23 cellular contexts compared by ENCODE assay signal in the genomic region with DNA sequence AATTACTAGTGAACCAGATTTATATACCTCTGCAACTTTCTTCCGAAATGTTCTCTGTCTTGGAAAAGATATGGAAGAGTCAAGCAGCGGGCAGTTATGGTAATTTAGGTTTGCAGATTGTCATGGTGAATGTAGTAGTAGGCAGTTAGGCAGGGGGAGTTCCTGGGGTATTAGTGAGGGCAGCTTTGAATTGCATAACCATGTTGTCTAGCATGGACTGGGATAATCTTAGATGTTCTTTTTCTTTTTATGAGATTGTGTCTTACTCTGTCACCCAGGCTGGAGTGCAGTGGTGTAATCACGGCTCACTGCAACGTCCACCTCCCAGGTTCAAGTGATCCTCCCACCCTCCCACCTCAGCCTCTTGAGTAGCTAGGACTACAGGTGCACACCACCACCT. TPM values are rescaled to one million over a fixed set of nuclear protein-coding genes. Genes with fewer than 3 reads are reported as not detected.
A peak's percentile ranks its signal among the peaks of the same experiment; 100 is the strongest.
DNase-seq lines count a peak whose midpoint lies in the region; ATAC-seq, FAIRE-seq and TF ChIP-seq lines count a peak whose summit lies in the region.
"Had no signal": no experiment of that assay in that cellular context is flagged by ENCODE, and none has a peak within 500 bp of the region (broad histone marks: within the 10 kb centered on the region; RNA-seq: fewer than 3 reads in every experiment).

No MANE protein-coding gene starts in this region.

- ATAC-seq in K562 = 0 out of 3 replicates have a peak, but pooled peaks have one; percentile 23
- ATAC-seq: activated CD4-positive, CD25-positive, alpha-beta regulatory T cell treated with anti-CD3 and anti-CD28 coated beads, Interleukin-2, amount 50 U/mL, for 24 hours; activated CD8-positive, alpha-beta memory T cell treated with anti-CD3 and anti-CD28 coated beads, Interleukin-2, amount 10 ng/mL, durations not matched to agents 7 days and 5 days; upper lobe of right lung had no signal

- intact Hi-C loops in K562 (cut with micrococcal nuclease) = no loop called here

- H3K27ac Mint-ChIP-seq in T-helper 1 cell treated with Interleukin-12 subunit alpha and Interleukin-12 subunit beta and Interleukin-4 antibody, amounts not matched to agents 30 μg/mL and 1 μg/mL, for 36 hours = peak overlapping the region; percentile 32
- H3K27ac Mint-ChIP-seq in progenitor cell of endocrine pancreas = peak overlapping the region; percentile 29

- H3K9me3 ChIP-seq in Loucy (ENCODE audit: insufficient read depth, low read depth, low read length) (no peaks in the 10 kb centered on the region), K562 (replicated peaks; ENCODE audit: control insufficient read depth, insufficient read depth, low read depth, low read length) (no peaks in the 10 kb centered on the region), small intestine (ENCODE audit: control insufficient read depth, low read depth) (no peaks in the 10 kb centered on the region)
- H3K9me3 ChIP-seq: pancreas, stomach, upper lobe of right lung had no signal

- H3K36me3 Mint-ChIP-seq in T-helper 1 cell treated with Interleukin-12 subunit alpha and Interleukin-12 subunit beta and Interleukin-4 antibody, amounts not matched to agents 30 μg/mL and 1 μg/mL, for 36 hours (ENCODE audit: low read depth) = peaks cover 21% of the 10 kb centered on the region
- peaks cover 9% of the 10 kb centered on the region for H3K36me3 Mint-ChIP-seq in progenitor cell of endocrine pancreas (ENCODE audit: insufficient read depth)

- H3K9me3 Mint-ChIP-seq in T-helper 1 cell treated with Interleukin-12 subunit alpha and Interleukin-12 subunit beta and Interleukin-4 antibody, amounts not matched to agents 30 μg/mL and 1 μg/mL, for 36 hours = no peaks in the 10 kb centered on the region
- no peaks in the 10 kb centered on the region for H3K9me3 Mint-ChIP-seq in progenitor cell of endocrine pancreas (ENCODE audit: low read depth)

- no peaks in the 10 kb centered on the region for H3F3A ChIP-seq in Loucy (ENCODE audit: low read depth)

- no peak for TF ChIP-seq CTCF in Loucy (conservative IDR thresholded peaks at IDR 0.05; ENCODE audit: low read length)
- TF ChIP-seq CTCF in K562 (IDR thresholded peaks at IDR 0.05 in 2 of 3, conservative IDR thresholded peaks at IDR 0.05 in 1 of 3; ENCODE audit: insufficient read depth in 2 of 3, low read depth in 1 of 3, low read length in 3 of 3) = no peak
- no peak for TF ChIP-seq CTCF in progenitor cell of endocrine pancreas (IDR thresholded peaks at IDR 0.05; ENCODE audit: unreplicated experiment)

- H3K4me1 ChIP-seq in Loucy (ENCODE audit: insufficient read depth, low read length, poor library complexity, severe bottlenecking) (peaks cover 29% of the 10 kb centered on the region), K562 (replicated peaks in 1 of 2; ENCODE audit: control insufficient read depth in 2 of 2, insufficient read depth in 2 of 2, low read length in 2 of 2) (peaks cover 0 to 15% of the 10 kb centered on the region in 2 experiments; a peak in 3 of 5 replicates), small intestine (ENCODE audit: control insufficient read depth in 2 of 2, insufficient read depth in 1 of 2, low read depth in 1 of 2, low read length in 1 of 2) (peaks cover 0 to 3% of the 10 kb centered on the region in 2 donors)

- FAIRE-seq in K562 (lab: Jason Lieb, UNC) (no peak), small intestine (lab: Jason Lieb, UNC) (no peak)
- FAIRE-seq: D721Med, pancreas had no signal

- H2AFZ ChIP-seq in Loucy (ENCODE audit: low read length) (no peak overlapping the region), K562 (ENCODE audit: low read depth, low read length) (no peak overlapping the region)

- TF ChIP-seq POLR2A in K562 (conservative IDR thresholded peaks at IDR 0.05) = no peak

- WGBS in K562 (ENCODE audit: insufficient coverage, low coverage, missing lambda C conversion rate) = 73% methylated on average over 4 of the region's 4 CpGs
- WGBS in small intestine, 3 donors = 86 to 97% (median 96%) methylated on average over 4 of the region's 4 CpGs

- no peaks in the 10 kb centered on the region for H3K9me2 ChIP-seq in Loucy (replicated peaks; ENCODE audit: low read depth, low read length)

- H3K36me3 ChIP-seq in Loucy (ENCODE audit: insufficient read depth, low read length) = peaks cover 35% of the 10 kb centered on the region; the same call in 1 of the 2 replicates
- H3K36me3 ChIP-seq in K562 (ENCODE audit: control insufficient read depth, insufficient read depth, low read length) = peaks cover 21% of the 10 kb centered on the region; the same call in 2 of the 3 replicates
- H3K36me3 ChIP-seq in small intestine (ENCODE audit: control insufficient read depth in 2 of 2, insufficient read depth in 2 of 2, low read length in 2 of 2) = no peaks in the 10 kb centered on the region
- H3K36me3 ChIP-seq: pancreas had no signal

- in situ Hi-C loops in K562 (cut with MboI) = no loop called here

- H3K4me3 Mint-ChIP-seq in T-helper 1 cell treated with Interleukin-12 subunit alpha and Interleukin-12 subunit beta and Interleukin-4 antibody, amounts not matched to agents 30 μg/mL and 1 μg/mL, for 36 hours = no peak overlapping the region
- H3K4me3 Mint-ChIP-seq in progenitor cell of endocrine pancreas (ENCODE audit: low read depth) = no peak overlapping the region
- H3K4me3 Mint-ChIP-seq: activated CD8-positive, alpha-beta memory T cell treated with anti-CD3 and anti-CD28 coated beads, Interleukin-2, amount 10 ng/mL, durations not matched to agents 7 days and 5 days had no signal

- POLR2A ChIA-PET in K562 (lab: Yijun Ruan, JAX) = no interaction called here

- CTCF ChIA-PET in K562 (lab: Yijun Ruan, JAX; ENCODE audit: low intra/inter-chr PET ratio) = no interaction called here

- H3K9ac ChIP-seq in Loucy (ENCODE audit: low read depth, low read length, poor library complexity, severe bottlenecking) = no peak overlapping the region
- H3K9ac ChIP-seq in K562 (ENCODE audit: insufficient read depth in 1 of 2, low read depth in 2 of 2, low read length in 2 of 2) = no peak overlapping the region

- DNase-seq in T-helper 1 cell (no peak), K562 (ENCODE audit: extremely low read depth in 1 of 4, low spot score in 3 of 4) (no peak), progenitor cell of endocrine pancreas (ENCODE audit: low spot score, unreplicated experiment) (no peak), mesenteric fat pad (ENCODE audit: low spot score) (no peak), small intestine (no peak), UCSD-AML1 (lab: John Stamatoyannopoulos, UW; ENCODE audit: unreplicated experiment) (no peak)
- DNase-seq: activated CD8-positive, alpha-beta memory T cell treated with anti-CD3 and anti-CD28 coated beads, Interleukin-2, amount 10 ng/mL, durations not matched to agents 7 days and 5 days; activated gamma-delta T cell; AML-193; GF-D8; GOT3; NCI-H146; NCI-H774; pancreas; Right ventricle myocardium superior; stimulated activated CD4-positive, alpha-beta T cell treated with anti-CD3 and anti-CD28 coated beads, Interleukin-2, amount 100 ng/mL, for 24 hours; stomach; upper lobe of right lung had no signal

- no peak for TF ChIP-seq EP300 in K562 (IDR thresholded peaks at IDR 0.05; ENCODE audit: low read length)

- H3K27me3 Mint-ChIP-seq in T-helper 1 cell treated with Interleukin-12 subunit alpha and Interleukin-12 subunit beta and Interleukin-4 antibody, amounts not matched to agents 30 μg/mL and 1 μg/mL, for 36 hours (ENCODE audit: low read depth) = no peaks in the 10 kb centered on the region
- H3K27me3 Mint-ChIP-seq in progenitor cell of endocrine pancreas = no peaks in the 10 kb centered on the region
- H3K27me3 Mint-ChIP-seq: activated CD8-positive, alpha-beta memory T cell treated with anti-CD3 and anti-CD28 coated beads, Interleukin-2, amount 10 ng/mL, durations not matched to agents 7 days and 5 days had no signal

- no peaks in the 10 kb centered on the region for H3K9me1 ChIP-seq in K562 (ENCODE audit: control insufficient read depth, insufficient read depth, low read length)

- no peak for TF ChIP-seq RAD21 in K562 (CRISPR knock-in tag; conservative IDR thresholded peaks at IDR 0.05 in 1 of 2, IDR thresholded peaks at IDR 0.05 in 1 of 2)

- no TSS peak for BruUV-seq in K562 (replicated peaks; lab: Mats Ljungman, UMichigan)

- no peak overlapping the region for H3K4me3 ChIP-seq in Loucy (ENCODE audit: low read length, poor library complexity, severe bottlenecking)
- no peak overlapping the region for H3K4me3 ChIP-seq in K562
- H3K4me3 ChIP-seq in small intestine (ENCODE audit: low read depth in 1 of 2, low read length in 2 of 2) = no peak overlapping the region
- H3K4me3 ChIP-seq: pancreas, stomach, upper lobe of right lung had no signal

- H3K4me2 ChIP-seq in Loucy (ENCODE audit: low read depth, low read length, poor library complexity, severe bottlenecking) (peak overlapping the region; percentile 39), K562 (ENCODE audit: insufficient read depth, low read length) (no peak overlapping the region)

- no peaks in the 10 kb centered on the region for H3K27me3 ChIP-seq in Loucy (ENCODE audit: insufficient read depth, low read length, poor library complexity, severe bottlenecking)
- no peaks in the 10 kb centered on the region for H3K27me3 ChIP-seq in K562 (ENCODE audit: control insufficient read depth in 2 of 2, insufficient read depth in 2 of 2, low read length in 2 of 2)
- no peaks in the 10 kb centered on the region for H3K27me3 ChIP-seq in small intestine (ENCODE audit: control insufficient read depth in 2 of 2, insufficient read depth in 2 of 2, low read length in 2 of 2)
- H3K27me3 ChIP-seq: pancreas, stomach, upper lobe of right lung had no signal

- peaks cover 76% of the 10 kb centered on the region for H4K20me1 ChIP-seq in Loucy (ENCODE audit: insufficient read depth, low read length, poor library complexity, severe bottlenecking)
- no peaks in the 10 kb centered on the region; the same call in 1 of the 2 replicates for H4K20me1 ChIP-seq in K562 (replicated peaks; ENCODE audit: control insufficient read depth, insufficient read depth, low read length)

- H3K79me2 ChIP-seq in Loucy (ENCODE audit: insufficient read depth, low read length) = peaks cover 84% of the 10 kb centered on the region
- H3K79me2 ChIP-seq in K562 (ENCODE audit: control insufficient read depth, insufficient read depth, low read length) = peaks cover 47% of the 10 kb centered on the region

- no peak overlapping the region for H3K27ac ChIP-seq in K562 (ENCODE audit: extremely low read depth, low read depth, low read length)
- H3K27ac ChIP-seq in small intestine (ENCODE audit: low read depth in 1 of 2, low read length in 1 of 2) = no peak overlapping the region
- H3K27ac ChIP-seq: 22Rv1, pancreas had no signal

- peaks cover 41% of the 10 kb centered on the region for H3K4me1 Mint-ChIP-seq in T-helper 1 cell treated with Interleukin-12 subunit alpha and Interleukin-12 subunit beta and Interleukin-4 antibody, amounts not matched to agents 30 μg/mL and 1 μg/mL, for 36 hours (ENCODE audit: low read depth)
- H3K4me1 Mint-ChIP-seq in progenitor cell of endocrine pancreas (ENCODE audit: low read depth) = peaks cover 19% of the 10 kb centered on the region

RNA-seq across cellular contexts. Expression of a gene that starts 25.0 kb away (rescaled TPM):
- 567 and 1,155 TPM in 2 replicates for total RNA-seq in K562 (2011; cell fraction: chromatin; rRNA removed; ENCODE audit: low replicate concordance)
- total RNA-seq in K562 (2011; cell fraction: nucleolus; rRNA removed) = 256 and 329 TPM in 2 replicates
- total RNA-seq in K562 (2011; cell fraction: nucleoplasm; rRNA removed) = 400 and 459 TPM in 2 replicates
- total RNA-seq in K562 (2014; rRNA removed) (147 and 152 TPM in 2 replicates), K562 (2014; rRNA removed; fragmentation: Illumina TruSeq; extraction: Trizol) (149 and 159 TPM in 2 replicates), K562 (2015; rRNA removed; fragmentation: Illumina TruSeq; extraction: Trizol) (223 and 232 TPM in 2 replicates), K562 (2021) (175 and 200 TPM in 2 replicates), progenitor cell of endocrine pancreas (241 and 285 TPM in 2 replicates), mesenteric fat pad (386 TPM)
- polyA plus RNA-seq in K562 (2011; rRNA removed) (71.6 and 72.1 TPM in 2 replicates), K562 (2014; fragmentation: Illumina TruSeq; extraction: Trizol) (99.7 and 112 TPM in 2 replicates), K562 (2014; fragmentation: Nextera tagmentation; extraction: Ambion mirVana) (10 to 100 TPM; 13.2 to 21.2 TPM), K562 (2014; rRNA removed) (86.1 and 96.3 TPM in 2 replicates), small intestine (10 to 100 TPM; 18.1 to 47.8 (median 21.3) TPM)
- 35.7 and 47.7 TPM in 2 replicates for polyA plus RNA-seq in K562 (2011; cell fraction: cytosol; rRNA removed)
- polyA plus RNA-seq in K562 (2011; cell fraction: nucleus; rRNA removed) = 255 and 292 TPM in 2 replicates
- 97.8 and 152 TPM in 2 replicates for polyA plus RNA-seq in K562 (2012)
- 480 TPM in 2 replicates for polyA minus RNA-seq in K562 (2011; rRNA and poly(A)+ RNA removed)
- 137 and 164 TPM in 2 replicates for polyA minus RNA-seq in K562 (2011; cell fraction: cytosol; rRNA and poly(A)+ RNA removed)
- 348 and 753 TPM in 2 replicates for polyA minus RNA-seq in K562 (2011; cell fraction: nucleus; rRNA and poly(A)+ RNA removed)
